8 cellular contexts compared by ENCODE assay signal in the genomic region with DNA sequence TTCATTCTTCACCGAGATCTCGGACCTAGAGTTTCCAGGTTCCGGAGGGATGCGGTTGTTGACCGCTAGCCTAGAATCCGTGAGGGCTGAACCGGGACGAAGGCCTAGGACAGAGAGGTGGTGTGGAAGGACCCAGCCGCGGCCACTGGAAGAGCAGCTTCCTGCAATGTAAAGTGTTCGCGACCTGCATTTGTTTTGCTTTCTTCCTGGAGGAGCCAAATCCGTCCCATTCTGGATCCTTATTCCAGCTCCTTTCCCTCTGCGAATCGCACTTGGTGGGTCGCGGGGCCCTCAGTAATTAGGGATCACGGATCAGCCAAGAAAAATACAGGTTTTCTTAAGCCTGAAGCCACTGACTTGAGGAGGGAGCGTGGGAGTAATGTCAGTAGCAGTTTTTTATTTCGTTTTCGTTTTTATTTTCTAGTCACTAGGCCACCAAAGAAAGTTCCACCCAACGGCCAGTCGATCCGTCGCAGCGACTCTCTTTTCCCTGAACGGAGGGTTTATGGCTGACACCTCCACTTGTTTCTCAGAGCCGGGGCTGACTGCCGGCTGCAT. TPM values are rescaled to one million over a fixed set of nuclear protein-coding genes. Genes with fewer than 3 reads are reported as not detected.
DNase-seq lines count a peak whose midpoint lies in the region; ATAC-seq and TF ChIP-seq lines count a peak whose summit lies in the region.

No MANE protein-coding gene starts in this region.

- peak overlapping the region; percentile 99 for H3K27ac Mint-ChIP-seq in activated T-helper 17 cell treated with anti-CD3 and anti-CD28 coated beads, Interleukin-2, amount 50 U/mL, for 72 hours

- H3K4me1 Mint-ChIP-seq in activated T-helper 17 cell treated with anti-CD3 and anti-CD28 coated beads, Interleukin-2, amount 50 U/mL, for 72 hours: peaks cover 28% of the 10 kb centered on the region

- H3K27me3 ChIP-seq in liver (ENCODE audit: control insufficient read depth in 4 of 4, insufficient read depth in 4 of 4, low read length in 3 of 4): peaks cover 0 to 20% (median 6%) of the 10 kb centered on the region in 4 donors
- peaks cover 0 to 29% (median 5%) of the 10 kb centered on the region in 4 donors for H3K27me3 ChIP-seq in upper lobe of left lung

- H3K27ac ChIP-seq in liver (ENCODE audit: low read depth in 1 of 2, low read length in 2 of 2) (peak overlapping the region; percentile 88 to 92), upper lobe of left lung (peak overlapping the region; percentile 95 to 99 (median 98))

- no peak for TF ChIP-seq CTCF in AG09309 (IDR thresholded peaks at IDR 0.05; ENCODE audit: control insufficient read depth, insufficient read depth, low read depth, low read length, missing control alignments)
- TF ChIP-seq CTCF in liver (IDR thresholded peaks at IDR 0.05; ENCODE audit: low read depth, low read length, missing input control): no peak
- TF ChIP-seq CTCF in upper lobe of left lung (IDR thresholded peaks at IDR 0.05): no peak

- peak; percentile 22 for ATAC-seq in GM19025 (IDR thresholded peaks at IDR 0.05; ENCODE audit: low read depth, unreplicated experiment)
- peak; percentile 24 for ATAC-seq in HG03108 (IDR thresholded peaks at IDR 0.05; ENCODE audit: unreplicated experiment)
- ATAC-seq in activated T-helper 17 cell treated with anti-CD3 and anti-CD28 coated beads, Interleukin-2, amount 50 U/mL, for 72 hours (replicated peaks): peak; percentile 25
- ATAC-seq in upper lobe of left lung (ENCODE audit: low FRiP score in 2 of 2): no peak

- no peak for TF ChIP-seq RAD21 in liver (IDR thresholded peaks at IDR 0.05)

- TF ChIP-seq POLR2A in upper lobe of left lung (IDR thresholded peaks at IDR 0.05): no peak

- H3K4me1 ChIP-seq in liver (ENCODE audit: control insufficient read depth in 4 of 4, insufficient read depth in 4 of 4, low read length in 3 of 4) (peaks cover 0 to 12% (median 4%) of the 10 kb centered on the region in 4 donors), upper lobe of left lung (peaks cover 13 to 41% (median 17%) of the 10 kb centered on the region in 4 donors)

- H3K9me3 Mint-ChIP-seq in activated T-helper 17 cell treated with anti-CD3 and anti-CD28 coated beads, Interleukin-2, amount 50 U/mL, for 72 hours: no peaks in the 10 kb centered on the region

- DNase-seq in AG09309 (ENCODE audit: low read depth) (no peak), upper lobe of left lung (no peak), NCI-H1436 treated with DMSO at 0.1 percent for 48 hours (lab: John Stamatoyannopoulos, UW) (no peak), Ammon's horn (ENCODE audit: low spot score) (no peak)

- peak overlapping the region; percentile 96 for H3K4me3 Mint-ChIP-seq in activated T-helper 17 cell treated with anti-CD3 and anti-CD28 coated beads, Interleukin-2, amount 50 U/mL, for 72 hours

- peaks cover 0 to 39% (median 8%) of the 10 kb centered on the region in 4 donors for H3K9me3 ChIP-seq in liver (ENCODE audit: control insufficient read depth in 4 of 4, low read length in 3 of 4)
- H3K9me3 ChIP-seq in upper lobe of left lung: peaks cover 0 to 8% (median 0%) of the 10 kb centered on the region in 4 donors

- no peaks in the 10 kb centered on the region for H3K27me3 Mint-ChIP-seq in activated T-helper 17 cell treated with anti-CD3 and anti-CD28 coated beads, Interleukin-2, amount 50 U/mL, for 72 hours

- H3K9ac ChIP-seq in liver (ENCODE audit: low read depth in 1 of 2, low read length in 2 of 2): peak overlapping the region in 1 of 2 donors; percentile 52

- WGBS in liver: 16% methylated on average over 29 of the region's 29 CpGs
- 23 to 30% methylated on average over 23 to 29 of the region's 29 CpGs for WGBS in upper lobe of left lung, 2 donors

- peaks cover 27% of the 10 kb centered on the region for H3K36me3 Mint-ChIP-seq in activated T-helper 17 cell treated with anti-CD3 and anti-CD28 coated beads, Interleukin-2, amount 50 U/mL, for 72 hours (ENCODE audit: low read depth)

- no peaks in the 10 kb centered on the region for H3K36me3 ChIP-seq in liver (ENCODE audit: control insufficient read depth in 4 of 4, insufficient read depth in 3 of 4, low read depth in 1 of 4, low read length in 3 of 4)
- no peaks in the 10 kb centered on the region for H3K36me3 ChIP-seq in upper lobe of left lung

- H3K4me3 ChIP-seq in AG09309 (ENCODE audit: control insufficient read depth, low read depth, low read length) (peak overlapping the region; percentile 57), liver (ENCODE audit: low read depth in 1 of 3, low read length in 3 of 3) (peak overlapping the region in 2 of 3 donors; percentile 19 to 38), upper lobe of left lung (peak overlapping the region; percentile 19 to 60 (median 52))

- TF ChIP-seq EP300 in upper lobe of left lung (IDR thresholded peaks at IDR 0.05): no peak

TF ChIP-seq in liver, 16 proteins besides CTCF, POLR2A, EP300 and RAD21:
- TF ChIP-seq YY1 (IDR thresholded peaks at IDR 0.05) (no peak), SP1 (IDR thresholded peaks at IDR 0.05) (no peak), NR2F2 (IDR thresholded peaks at IDR 0.05) (no peak), TAF1 (conservative IDR thresholded peaks at IDR 0.05) (no peak), HNF4A (conservative IDR thresholded peaks at IDR 0.05) (no peak), HNF4G (IDR thresholded peaks at IDR 0.05) (no peak), FOXA1 (IDR thresholded peaks at IDR 0.05) (no peak), REST (IDR thresholded peaks at IDR 0.05) (no peak), GABPA (IDR thresholded peaks at IDR 0.05 in 1 of 2, conservative IDR thresholded peaks at IDR 0.05 in 1 of 2) (no peak), EGR1 (IDR thresholded peaks at IDR 0.05; ENCODE audit: low read depth in 2 of 2) (no peak), JUND (IDR thresholded peaks at IDR 0.05) (no peak), RXRA (IDR thresholded peaks at IDR 0.05) (no peak), FOXA2 (IDR thresholded peaks at IDR 0.05) (no peak), MAX (IDR thresholded peaks at IDR 0.05) (no peak), ZBTB33 (IDR thresholded peaks at IDR 0.05) (no peak)
- TF ChIP-seq, protein P1, sequence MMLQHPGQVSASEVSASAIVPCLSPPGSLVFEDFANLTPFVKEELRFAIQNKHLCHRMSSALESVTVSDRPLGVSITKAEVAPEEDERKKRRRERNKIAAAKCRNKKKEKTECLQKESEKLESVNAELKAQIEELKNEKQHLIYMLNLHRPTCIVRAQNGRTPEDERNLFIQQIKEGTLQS (IDR thresholded peaks at IDR 0.05): no peak

RNA-seq across cellular contexts. Expression of gene ANXA2R, which starts 48.6 kb away (rescaled TPM):
- total RNA-seq in activated T-helper 17 cell treated with anti-CD3 and anti-CD28 coated beads, Interleukin-2, amount 50 U/mL, for 72 hours: 1 to 10 TPM; 2.4 to 6.2 TPM
- total RNA-seq in liver (1 to 10 TPM in 1 of 2 donors, under 1 TPM in 1; 0.84 to 2.0 TPM), upper lobe of left lung (10 to 100 TPM in 1 of 6 donors, 1 to 10 TPM in 5; 2.0 to 25.1 (median 4.3) TPM)
- under 1 TPM; 0.49 to 0.58 TPM for polyA plus RNA-seq in liver

Comparison
In these comparisons a context has a peak if more than half of its experiments do, and no peak if none do; other contexts are left out.
1. ATAC-seq: peak in GM19025 (single experiment), HG03108 (single experiment) and activated T-helper 17 cell treated with anti-CD3 and anti-CD28 coated beads, Interleukin-2, amount 50 U/mL, for 72 hours (single experiment); none in upper lobe of left lung (0 of 2).
2. Peak in every context shown above with its lines, with median percentiles within 50 percentile points of each other: H3K4me3 ChIP-seq.